7 cellular contexts compared by ENCODE assay signal in genomic region chr9:129027685-129028191, GRCh38. TPM values are rescaled to one million over a fixed set of nuclear protein-coding genes. Genes with fewer than 3 reads are reported as not detected.
DNase-seq lines count a peak whose midpoint lies in the region; ATAC-seq and TF ChIP-seq lines count a peak whose summit lies in the region.

No MANE protein-coding gene starts in this region.

- H3K36me3 Mint-ChIP-seq in T-helper 2 cell treated with Interferon-gamma antibody and Interleukin-4, amounts not matched to agents 5 μg/mL and 100 μg/mL, for 36 hours (ENCODE audit: low read depth) = no peaks in the 10 kb centered on the region
- no peaks in the 10 kb centered on the region for H3K36me3 Mint-ChIP-seq in nephron progenitor cell (ENCODE audit: low read depth)

- no peak for TF ChIP-seq CTCF in epithelial cell of proximal tubule (conservative IDR thresholded peaks at IDR 0.05; ENCODE audit: low read depth, low read length)
- no peak for TF ChIP-seq CTCF in nephron progenitor cell (IDR thresholded peaks at IDR 0.05)

- H3K27me3 Mint-ChIP-seq in T-helper 2 cell treated with Interferon-gamma antibody and Interleukin-4, amounts not matched to agents 5 μg/mL and 100 μg/mL, for 36 hours (ENCODE audit: low read depth) = no peaks in the 10 kb centered on the region
- no peaks in the 10 kb centered on the region for H3K27me3 Mint-ChIP-seq in nephron progenitor cell (ENCODE audit: low read depth, poor library complexity)

- peak overlapping the region; percentile 21 for H3K27ac ChIP-seq in HUES48 (ENCODE audit: low read depth, low read length)

- ATAC-seq in GM21390 (IDR thresholded peaks at IDR 0.05; ENCODE audit: unreplicated experiment) = peak; percentile 39

- peak overlapping the region; percentile 77; the same call in 1 of the 2 replicates for H3K9ac ChIP-seq in HUES48 (ENCODE audit: low read depth, low read length)

- H3K36me3 ChIP-seq in HUES48 (ENCODE audit: control insufficient read depth, insufficient read depth, low read length) = no peaks in the 10 kb centered on the region

- no peaks in the 10 kb centered on the region for H3K9me3 Mint-ChIP-seq in T-helper 2 cell treated with Interferon-gamma antibody and Interleukin-4, amounts not matched to agents 5 μg/mL and 100 μg/mL, for 36 hours
- no peaks in the 10 kb centered on the region for H3K9me3 Mint-ChIP-seq in nephron progenitor cell

- H3K4me3 ChIP-seq in HUES48 (ENCODE audit: low read depth, low read length) (peak overlapping the region; percentile 84), epithelial cell of proximal tubule (ENCODE audit: low read depth, low read length) (peak overlapping the region; percentile 95)

- H3K4me1 ChIP-seq in HUES48 (ENCODE audit: control insufficient read depth, insufficient read depth, low read length) = peaks cover 11% of the 10 kb centered on the region

- peak overlapping the region; percentile 93 for H3K4me3 Mint-ChIP-seq in T-helper 2 cell treated with Interferon-gamma antibody and Interleukin-4, amounts not matched to agents 5 μg/mL and 100 μg/mL, for 36 hours
- peak overlapping the region; percentile 80 for H3K4me3 Mint-ChIP-seq in nephron progenitor cell

- H3K9me3 ChIP-seq in HUES48 (ENCODE audit: control insufficient read depth, insufficient read depth, low read length) = no peaks in the 10 kb centered on the region

- DNase-seq in GM03348 (ENCODE audit: low spot score) (peak; percentile 48), epithelial cell of proximal tubule (ENCODE audit: low read depth) (no peak), nephron progenitor cell (no peak), GOT3 (lab: John Stamatoyannopoulos, UW) (no peak)
- no peak for DNase-seq in T-helper 2 cell treated with Interferon-gamma antibody and Interleukin-4, amounts not matched to agents 5 μg/mL and 100 μg/mL, for 36 hours (ENCODE audit: low spot score)

- peak overlapping the region; percentile 81 for H3K27ac Mint-ChIP-seq in T-helper 2 cell treated with Interferon-gamma antibody and Interleukin-4, amounts not matched to agents 5 μg/mL and 100 μg/mL, for 36 hours
- H3K27ac Mint-ChIP-seq in nephron progenitor cell = no peak overlapping the region

- H3K27me3 ChIP-seq in HUES48 (ENCODE audit: control insufficient read depth, insufficient read depth, low read length) = no peaks in the 10 kb centered on the region

- peaks cover 25% of the 10 kb centered on the region for H3K4me1 Mint-ChIP-seq in T-helper 2 cell treated with Interferon-gamma antibody and Interleukin-4, amounts not matched to agents 5 μg/mL and 100 μg/mL, for 36 hours (ENCODE audit: low read depth)
- H3K4me1 Mint-ChIP-seq in nephron progenitor cell = peaks cover 58% of the 10 kb centered on the region

RNA-seq across cellular contexts. Expression of gene SH3GLB2, which starts 0.4 kb away (rescaled TPM):
- total RNA-seq in epithelial cell of proximal tubule = 90.1 and 97.5 TPM in 2 replicates

RNA-seq across cellular contexts. Expression of gene MIGA2, which starts 8.7 kb away (rescaled TPM):
- 18.0 and 25.4 TPM in 2 replicates for total RNA-seq in epithelial cell of proximal tubule

RNA-seq across cellular contexts. Expression of gene DOLPP1, which starts 53.2 kb away (rescaled TPM):
- total RNA-seq in epithelial cell of proximal tubule = 12.7 and 23.1 TPM in 2 replicates
